ENCODE assay signal across 8 cellular contexts in the genomic region with DNA sequence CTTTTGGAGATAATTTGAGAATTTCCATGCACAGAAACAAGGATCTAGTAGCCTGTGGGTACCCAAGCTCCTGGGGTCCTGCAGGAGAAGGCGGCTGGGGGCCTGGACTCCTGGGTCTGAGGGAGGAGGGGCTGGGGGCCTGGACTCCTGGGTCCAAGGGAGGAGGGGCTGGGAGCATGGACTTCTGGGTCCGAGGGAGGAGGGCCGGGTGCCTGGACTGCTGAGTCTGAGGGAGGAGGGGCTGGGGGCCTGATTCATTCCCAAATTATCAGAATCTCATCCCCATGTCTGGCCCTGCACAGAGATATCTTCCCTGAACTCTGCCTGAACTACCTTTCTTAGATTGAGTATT. TPM values are rescaled to one million over a fixed set of nuclear protein-coding genes. Genes with fewer than 3 reads are reported as not detected.
DNase-seq lines count a peak whose midpoint lies in the region; ATAC-seq and TF ChIP-seq lines count a peak whose summit lies in the region.

No MANE protein-coding gene starts in this region.

- intact Hi-C loops in CD8-positive, alpha-beta T cell (cut with DNase I, micrococcal nuclease) = loop anchor here (1.0 to 2.0 kb wide), 5 partner anchors 18 to 57 kb away; partner anchors contain the start of gene PPP1R12C (in 2 of the 2)
- intact Hi-C loops in Panc1 (cut with micrococcal nuclease; ENCODE audit: unreplicated experiment) = no loop called here
- intact Hi-C loops in psoas muscle (cut with DNase I) = no loop called here

- peak overlapping the region; percentile 33 for H3K4me3 ChIP-seq in CD8-positive, alpha-beta T cell (ENCODE audit: low read depth, low read length)
- H3K4me3 ChIP-seq in Panc1 (ENCODE audit: low read depth in 2 of 2, low read length in 2 of 2) (peak overlapping the region; percentile 35 to 76; a peak in 3 of 4 replicates), fibroblast of mammary gland (ENCODE audit: control insufficient read depth, low read depth, low read length) (peak overlapping the region; percentile 3), psoas muscle (peak overlapping the region; percentile 96)

- ATAC-seq in CD8-positive, alpha-beta T cell = no peak
- ATAC-seq in Panc1 (no peak), psoas muscle (no peak)
- no peak for ATAC-seq in activated CD4-positive, CD25-positive, alpha-beta regulatory T cell treated with anti-CD3 and anti-CD28 coated beads, Interleukin-2, amount 50 U/mL, for 24 hours

- no peak overlapping the region for H3K27ac Mint-ChIP-seq in CD8-positive, alpha-beta T cell

- no TSS peak for BruUV-seq in Panc1 (replicated peaks; lab: Mats Ljungman, UMichigan)

- H3K9me3 ChIP-seq in CD8-positive, alpha-beta T cell (ENCODE audit: low read length) = no peaks in the 10 kb centered on the region
- H3K9me3 ChIP-seq in Panc1 (ENCODE audit: control insufficient read depth, insufficient read depth, low read depth, low read length) = no peaks in the 10 kb centered on the region
- no peaks in the 10 kb centered on the region for H3K9me3 ChIP-seq in psoas muscle

- CTCF ChIA-PET in CD8-positive, alpha-beta T cell (lab: Charles Lee) = interaction anchor here (1.3 kb wide), 1 partner anchor 25 kb away, joined by 3 read pairs; no protein-coding TSS in a partner anchor
- CTCF ChIA-PET in Panc1 (lab: Charles Lee) = no interaction called here

- H3K4me1 Mint-ChIP-seq in CD8-positive, alpha-beta T cell (ENCODE audit: low read depth) = peaks cover 24% of the 10 kb centered on the region

- TF ChIP-seq CTCF in CD8-positive, alpha-beta T cell (IDR thresholded peaks at IDR 0.05) = no peak
- TF ChIP-seq CTCF in Panc1 (IDR thresholded peaks at IDR 0.05) (no peak), fibroblast of mammary gland (conservative IDR thresholded peaks at IDR 0.05; ENCODE audit: control insufficient read depth, insufficient read depth, low read depth, low read length) (no peak), psoas muscle (IDR thresholded peaks at IDR 0.05) (no peak)

- in situ Hi-C loops in Panc1 (cut with HindIII; ENCODE audit: low pct_unique_long_range_greater_than_20kb, low sequenced_read_pairs) = no loop called here

- no peak for DNase-seq in CD8-positive, alpha-beta T cell
- DNase-seq in Panc1 (ENCODE audit: low read depth, low spot score) (no peak), fibroblast of mammary gland (ENCODE audit: low read depth) (no peak), psoas muscle (no peak), NCI-H345 (lab: John Stamatoyannopoulos, UW) (no peak), H4 (ENCODE audit: low spot score) (no peak)
- DNase-seq in stimulated activated CD4-positive, alpha-beta T cell treated with anti-CD3 and anti-CD28 coated beads, Interleukin-4, amount 100 ng/mL, for 1 hour = no peak

- peaks cover 17% of the 10 kb centered on the region for H3K36me3 Mint-ChIP-seq in CD8-positive, alpha-beta T cell

- H3K36me3 ChIP-seq in CD8-positive, alpha-beta T cell (ENCODE audit: insufficient read depth, low read length) = peaks cover 6% of the 10 kb centered on the region
- H3K36me3 ChIP-seq in Panc1 (ENCODE audit: control insufficient read depth, insufficient read depth, low read length) (no peaks in the 10 kb centered on the region), psoas muscle (ENCODE audit: insufficient read depth in 1 of 2, low read depth in 1 of 2) (peaks cover 0 to 19% of the 10 kb centered on the region in 2 donors)

- WGBS in psoas muscle, 3 donors = 58 to 75% (median 70%) methylated on average over 2 to 3 of the region's 3 CpGs

- no peaks in the 10 kb centered on the region for H3K9me3 Mint-ChIP-seq in CD8-positive, alpha-beta T cell

- peak overlapping the region; percentile 85 for H3K4me3 Mint-ChIP-seq in CD8-positive, alpha-beta T cell

- peaks cover 3% of the 10 kb centered on the region for H3K27me3 ChIP-seq in CD8-positive, alpha-beta T cell (ENCODE audit: insufficient read depth, low read length)
- H3K27me3 ChIP-seq in Panc1 (ENCODE audit: control insufficient read depth, insufficient read depth, low read length) = no peaks in the 10 kb centered on the region
- H3K27me3 ChIP-seq in psoas muscle (ENCODE audit: insufficient read depth in 3 of 3, low read length in 2 of 3) = peaks cover 0 to 13% (median 4%) of the 10 kb centered on the region in 3 donors

- H3K4me1 ChIP-seq in CD8-positive, alpha-beta T cell (ENCODE audit: insufficient read depth, low read length) = peaks cover 8% of the 10 kb centered on the region
- H3K4me1 ChIP-seq in Panc1 (ENCODE audit: control insufficient read depth, insufficient read depth, low read length) (no peaks in the 10 kb centered on the region), psoas muscle (peaks cover 4% of the 10 kb centered on the region)

- peaks cover 18% of the 10 kb centered on the region for H3K27me3 Mint-ChIP-seq in CD8-positive, alpha-beta T cell (ENCODE audit: low read depth)

- peak overlapping the region; percentile 29 for H3K27ac ChIP-seq in CD8-positive, alpha-beta T cell (ENCODE audit: low read depth, low read length)
- no peak overlapping the region for H3K27ac ChIP-seq in Panc1 (ENCODE audit: low read length)
- peak overlapping the region; percentile 71 for H3K27ac ChIP-seq in psoas muscle

- POLR2A ChIA-PET in CD8-positive, alpha-beta T cell (lab: Charles Lee) = interaction anchor here (0.6 to 1.5 kb wide), 2 partner anchors 25 to 169 kb away, joined by 3 to 4 read pairs; no protein-coding TSS in a partner anchor
- POLR2A ChIA-PET in Panc1 (lab: Charles Lee) = interaction anchor here (0.6 kb wide), 2 partner anchors 56 to 103 kb away, joined by 3 read pairs; no protein-coding TSS in a partner anchor

RNA-seq across cellular contexts. Expression of gene RDH13, which starts 0.5 kb away (rescaled TPM):
- total RNA-seq in CD8-positive, alpha-beta T cell = 10 to 100 TPM; 12.4 to 13.4 TPM
- total RNA-seq in Panc1 (2021; ENCODE audit: unreplicated experiment) (37.8 TPM), psoas muscle (10 to 100 TPM in 3 of 4 donors, 1 to 10 TPM in 1; 4.5 to 18.0 (median 12.9) TPM)
- polyA plus RNA-seq in Panc1 (2012; ENCODE audit: insufficient read length) = 33.0 TPM
- 10 to 100 TPM; 11.5 to 15.1 (median 13.1) TPM for polyA plus RNA-seq in psoas muscle
- total RNA-seq in H4 (2014; rRNA removed; shearing (Covaris generic)) = 18.1 and 43.0 TPM in 2 replicates

RNA-seq across cellular contexts. Expression of gene EPS8L1, which starts 12.2 kb away (rescaled TPM):
- total RNA-seq in CD8-positive, alpha-beta T cell = 1 to 10 TPM; 4.8 to 6.2 TPM
- total RNA-seq in Panc1 (2021; ENCODE audit: unreplicated experiment) (11.0 TPM), psoas muscle (1 to 10 TPM in 2 of 4 donors, under 1 TPM in 2; 0.53 to 2.5 (median 0.93) TPM)
- polyA plus RNA-seq in Panc1 (2012; ENCODE audit: insufficient read length) = 27.5 TPM
- polyA plus RNA-seq in psoas muscle = 1 to 10 TPM in 2 of 3 donors, under 1 TPM in 1; 0.97 to 1.9 (median 1.4) TPM
- total RNA-seq in H4 (2014; rRNA removed; shearing (Covaris generic)) = 2.2 and 4.3 TPM in 2 replicates

RNA-seq across cellular contexts. Expression of gene GP6, which starts 25.4 kb away (rescaled TPM):
- under 1 TPM; 0.56 to 0.57 TPM for total RNA-seq in CD8-positive, alpha-beta T cell
- total RNA-seq in Panc1 (2021; ENCODE audit: unreplicated experiment) (1.2 TPM), psoas muscle (under 1 TPM in 2 of 4 donors, not detected in 2; 0.18 to 0.28 TPM)
- polyA plus RNA-seq in Panc1 (2012; ENCODE audit: insufficient read length) = 0.57 TPM
- under 1 TPM; 0.09 to 0.38 (median 0.10) TPM for polyA plus RNA-seq in psoas muscle
- total RNA-seq in H4 (2014; rRNA removed; shearing (Covaris generic)) = not detected in 2 replicates

RNA-seq across cellular contexts. Expression of gene PPP1R12C, which starts 54.0 kb away (rescaled TPM):
- 10 to 100 TPM; 93.8 to 97.6 TPM for total RNA-seq in CD8-positive, alpha-beta T cell
- total RNA-seq in Panc1 (2021; ENCODE audit: unreplicated experiment) (158 TPM), psoas muscle (10 to 100 TPM; 20.5 to 35.3 (median 24.8) TPM)
- polyA plus RNA-seq in Panc1 (2012; ENCODE audit: insufficient read length) = 141 TPM
- 10 to 100 TPM; 28.5 to 59.1 (median 44.4) TPM for polyA plus RNA-seq in psoas muscle
- 18.0 and 26.4 TPM in 2 replicates for total RNA-seq in H4 (2014; rRNA removed; shearing (Covaris generic))

Comparison
In these comparisons a context has a peak if more than half of its experiments do, and no peak if none do; other contexts are left out.
1. H3K4me3 ChIP-seq: peak in every context shown above with its lines; median percentile 96 in psoas muscle; 56 in Panc1; 33 in CD8-positive, alpha-beta T cell; 3 in fibroblast of mammary gland.
2. intact Hi-C loops: an anchor here in CD8-positive, alpha-beta T cell (1.0 to 2.0 kb wide); none called in Panc1 and psoas muscle.